Comparison of ENCODE assay signal across 10 cellular contexts in genomic region chr12:6367969-6368892, GRCh38. TPM values are rescaled to one million over a fixed set of nuclear protein-coding genes. Genes with fewer than 3 reads are reported as not detected.
DNase-seq lines count a peak whose midpoint lies in the region; ATAC-seq, FAIRE-seq and TF ChIP-seq lines count a peak whose summit lies in the region.
"Had no signal": no experiment of that assay in that cellular context is flagged by ENCODE, and none has a peak within 500 bp of the region (broad histone marks: within the 10 kb centered on the region; RNA-seq: fewer than 3 reads in every experiment).

No MANE protein-coding gene starts in this region.

- H3K9me3 Mint-ChIP-seq in stimulated activated naive B cell treated with anti-CD40 and anti-IgM and Interleukin-4, amounts not matched to agents 10 μg/mL and 1 μg/mL and 100 μg/mL, for 72 hours: no peaks in the 10 kb centered on the region

- no peak overlapping the region for H3K4me3 Mint-ChIP-seq in stimulated activated naive B cell treated with anti-CD40 and anti-IgM and Interleukin-4, amounts not matched to agents 10 μg/mL and 1 μg/mL and 100 μg/mL, for 72 hours

- no peak overlapping the region for H2BK20ac ChIP-seq in H1 (ENCODE audit: low read length)

- H4K20me1 ChIP-seq in OCI-LY3 (ENCODE audit: insufficient read depth, low read length) (no peaks in the 10 kb centered on the region), H1 (replicated peaks in 1 of 2; ENCODE audit: control insufficient read depth in 1 of 2, insufficient read depth in 2 of 2, low read length in 2 of 2) (peaks cover 0 to 6% of the 10 kb centered on the region in 2 experiments)

- CTCF ChIA-PET in H1 (lab: Charles Lee; ENCODE audit: partially characterized antibody): interaction anchor here (0.9 to 4.3 kb wide), 9 partner anchors 13 to 79 kb away, joined by 3 to 14 read pairs (median 4); no protein-coding TSS in a partner anchor

- POLR2A ChIA-PET in H1 (lab: Charles Lee; ENCODE audit: partially characterized antibody): interaction anchor here (0.6 to 17.2 kb wide), 7 partner anchors 12 to 327 kb away, joined by 3 to 259 read pairs (median 6); partner anchors contain the start of genes LTBR and TNFRSF1A

- H3K4me1 Mint-ChIP-seq in stimulated activated naive B cell treated with anti-CD40 and anti-IgM and Interleukin-4, amounts not matched to agents 10 μg/mL and 1 μg/mL and 100 μg/mL, for 72 hours: peaks cover 7 to 21% of the 10 kb centered on the region in 2 donors

- H4K91ac ChIP-seq in H1 (replicated peaks; ENCODE audit: insufficient read length, low read length): no peak overlapping the region

- H3K27me3 ChIP-seq in OCI-LY3 (ENCODE audit: low read depth, low read length) (0 out of 2 replicates have a peak, but pooled peaks cover 4% of the 10 kb centered on the region), H1 (replicated peaks in 1 of 4; ENCODE audit: control insufficient read depth in 3 of 4, extremely low read depth in 1 of 4, insufficient read depth in 3 of 4, low read length in 3 of 4) (no peaks in the 10 kb centered on the region)

- H3K79me1 ChIP-seq in H1 (ENCODE audit: low read depth, low read length): peaks cover 15% of the 10 kb centered on the region; the same call in 1 of the 2 replicates

- no peak for TF ChIP-seq POLR2A in H1 (IDR thresholded peaks at IDR 0.05; ENCODE audit: control extremely low read depth in 1 of 2, low read depth in 2 of 2, low read length in 2 of 2)

- no peak overlapping the region for H3K4me3 ChIP-seq in OCI-LY3 (ENCODE audit: low read length)
- no peak overlapping the region for H3K4me3 ChIP-seq in H1 (ENCODE audit: extremely low read depth in 1 of 4, insufficient read depth in 2 of 4, low read depth in 3 of 4, low read length in 4 of 4)

- no peaks in the 10 kb centered on the region for H3K36me3 Mint-ChIP-seq in stimulated activated naive B cell treated with anti-CD40 and anti-IgM and Interleukin-4, amounts not matched to agents 10 μg/mL and 1 μg/mL and 100 μg/mL, for 72 hours

- H3K4me2 ChIP-seq in OCI-LY3 (ENCODE audit: low read length) (peak overlapping the region; percentile 30), H1 (ENCODE audit: insufficient read depth in 1 of 2, low read depth in 2 of 2, low read length in 2 of 2) (no peak overlapping the region; a peak in 1 of 4 replicates)

- H2BK12ac ChIP-seq in H1 (ENCODE audit: low read depth, low read length): peak overlapping the region; percentile 72; the same call in 1 of the 2 replicates

- no peak overlapping the region for H4K5ac ChIP-seq in H1 (ENCODE audit: insufficient read length, low read depth, low read length)

- no peak for TF ChIP-seq EP300 in H1 (IDR thresholded peaks at IDR 0.05; ENCODE audit: borderline replicate concordance in 1 of 2, low read depth in 2 of 2, low read length in 2 of 2)

- H3K56ac ChIP-seq in H1 (replicated peaks; ENCODE audit: insufficient read length, low read depth, low read length): no peak overlapping the region

- no peaks in the 10 kb centered on the region for H3K36me3 ChIP-seq in OCI-LY3 (replicated peaks; ENCODE audit: low read depth, low read length)
- H3K36me3 ChIP-seq in H1 (ENCODE audit: control insufficient read depth in 2 of 4, insufficient read depth in 4 of 4, low read length in 3 of 4): peaks cover 0 to 5% (median 2%) of the 10 kb centered on the region in 4 experiments; a peak in 3 of 8 replicates

- H3K27ac Mint-ChIP-seq in stimulated activated naive B cell treated with anti-CD40 and anti-IgM and Interleukin-4, amounts not matched to agents 10 μg/mL and 1 μg/mL and 100 μg/mL, for 72 hours: peak overlapping the region; percentile 31

- H3K79me2 ChIP-seq in OCI-LY3 (ENCODE audit: low read length) (no peaks in the 10 kb centered on the region), H1 (ENCODE audit: control insufficient read depth in 1 of 2, insufficient read depth in 2 of 2, low read length in 2 of 2) (peaks cover 19 to 80% of the 10 kb centered on the region in 2 experiments)

- no peak overlapping the region for H3K27ac ChIP-seq in OCI-LY3 (ENCODE audit: low read length)
- H3K27ac ChIP-seq in H1 (ENCODE audit: low read depth, low read length): no peak overlapping the region

- H2BK120ac ChIP-seq in H1 (replicated peaks; ENCODE audit: low read depth, low read length): no peak overlapping the region

- H3K18ac ChIP-seq in H1 (ENCODE audit: extremely low read depth, low read length): no peak overlapping the region

- peak; percentile 43 for DNase-seq in GM19239 (ENCODE audit: insufficient read length, low spot score)
- no peak for DNase-seq in H1 (ENCODE audit: low read depth in 1 of 2, low spot score in 2 of 2)
- no peak for DNase-seq in stimulated activated naive B cell treated with anti-CD40 and anti-IgM and Interleukin-4, amounts not matched to agents 10 μg/mL and 1 μg/mL and 100 μg/mL, for 72 hours
- DNase-seq in AG20443 (ENCODE audit: low spot score): no peak
- no peak for DNase-seq in mucosa of gallbladder (ENCODE audit: low spot score)
- DNase-seq: NCI-H226 had no signal

- H2AK5ac ChIP-seq in H1 (ENCODE audit: low read depth, low read length): peak overlapping the region; percentile 17

- H3K23ac ChIP-seq in H1 (ENCODE audit: insufficient read length): no peak overlapping the region

- H3K23me2 ChIP-seq in H1 (ENCODE audit: low read depth, low read length): peaks cover 7% of the 10 kb centered on the region; the same call in 1 of the 2 replicates

- H3K27me3 Mint-ChIP-seq in stimulated activated naive B cell treated with anti-CD40 and anti-IgM and Interleukin-4, amounts not matched to agents 10 μg/mL and 1 μg/mL and 100 μg/mL, for 72 hours: peaks cover 31 to 33% of the 10 kb centered on the region in 2 donors

- H4K8ac ChIP-seq in H1 (ENCODE audit: extremely low read depth, insufficient read depth, low read length): no peak overlapping the region

- no peak overlapping the region for H3K4ac ChIP-seq in H1 (replicated peaks; ENCODE audit: insufficient read length, low read depth, low read length)

- TF ChIP-seq RAD21 in H1 (IDR thresholded peaks at IDR 0.05 in 1 of 2, conservative IDR thresholded peaks at IDR 0.05 in 1 of 2; ENCODE audit: low read depth in 2 of 2, low read length in 2 of 2): no peak

- H2AFZ ChIP-seq in OCI-LY3 (ENCODE audit: low read depth, low read length) (0 out of 2 replicates have a peak overlapping the region, but pooled peaks have one; percentile 4), H1 (ENCODE audit: low read length) (no peak overlapping the region)

- H3K9me3 ChIP-seq in OCI-LY3 (ENCODE audit: insufficient read depth, low read length) (no peaks in the 10 kb centered on the region), H1 (ENCODE audit: insufficient read depth in 2 of 2, low read depth in 1 of 2, low read length in 1 of 2) (no peaks in the 10 kb centered on the region)

- peak overlapping the region; percentile 66 for H2BK5ac ChIP-seq in H1 (ENCODE audit: low read depth, low read length)

- peaks cover 13% of the 10 kb centered on the region for H3K4me1 ChIP-seq in OCI-LY3 (ENCODE audit: low read length)
- peaks cover 11 to 29% (median 19%) of the 10 kb centered on the region in 4 experiments for H3K4me1 ChIP-seq in H1 (replicated peaks in 1 of 4; ENCODE audit: control insufficient read depth in 3 of 4, insufficient read depth in 4 of 4, low read length in 3 of 4)

- TF ChIP-seq CTCF in OCI-LY3 (IDR thresholded peaks at IDR 0.05; ENCODE audit: low read depth, low read length) (no peak), H1 (IDR thresholded peaks at IDR 0.05; ENCODE audit: control extremely low read depth in 1 of 3, insufficient read depth in 1 of 3, low read depth in 1 of 3, low read length in 3 of 3) (no peak)

- no peak overlapping the region for H2BK15ac ChIP-seq in H1 (ENCODE audit: low read length)

- FAIRE-seq in GM19239 (lab: Jason Lieb, UNC): peak; percentile 40
- no peak for FAIRE-seq in H1 (lab: Jason Lieb, UNC)
- FAIRE-seq: endometrium had no signal

- no peak overlapping the region for H3K14ac ChIP-seq in H1 (ENCODE audit: insufficient read length)

- no peak overlapping the region for H3K9ac ChIP-seq in OCI-LY3 (ENCODE audit: low read length)
- H3K9ac ChIP-seq in H1 (replicated peaks in 1 of 4; ENCODE audit: extremely low read depth in 1 of 4, low read depth in 3 of 4, low read length in 3 of 4): no peak overlapping the region; a peak in 1 of 7 replicates

- ATAC-seq in stimulated activated naive B cell treated with anti-CD40 and anti-IgM and Interleukin-4, amounts not matched to agents 10 μg/mL and 1 μg/mL and 100 μg/mL, for 72 hours (replicated peaks): peak; percentile 46 to 64
- ATAC-seq in GM19395 (IDR thresholded peaks at IDR 0.05; ENCODE audit: unreplicated experiment): no peak
- no peak for ATAC-seq in GM21381 (IDR thresholded peaks at IDR 0.05; ENCODE audit: unreplicated experiment)

- 76% methylated on average over 15 of the region's 15 CpGs; no CpG with 5 or more reads in 1 of the 2 experiments for WGBS in H1 (ENCODE audit: extremely low coverage in 1 of 2, insufficient coverage in 1 of 2, insufficient read length in 1 of 2, insufficient replicate concordance in 2 of 2, low coverage in 1 of 2, low lambda C conversion rate in 2 of 2, missing lambda C conversion rate in 1 of 2), 2 experiments

RNA-seq across cellular contexts. Expression of gene SCNN1A, which starts 7.1 kb away (rescaled TPM):
- 85.5 and 89.0 TPM in 2 replicates for total RNA-seq in H1 (2021; fragmentation: NEBNext Ultra II Directional; extraction: Animal tissue kit (Norgen Biotek cat#: 25700))
- polyA plus RNA-seq in H1 (2011; rRNA removed): 156 and 192 TPM in 2 replicates
- polyA plus RNA-seq in H1 (2011; cell fraction: cytosol; rRNA removed): 97.5 TPM
- 220 TPM for polyA plus RNA-seq in H1 (2011; cell fraction: nucleus; rRNA removed)
- 83.5 to 112 TPM (median 108 TPM) in 4 replicates for polyA plus RNA-seq in H1 (2012, experiment 1 of 2)
- polyA plus RNA-seq in H1 (2012, experiment 2 of 2): 95.0 TPM
- polyA plus RNA-seq in H1 (2013, experiment 1 of 2): 112 TPM
- 115 TPM for polyA plus RNA-seq in H1 (2013, experiment 2 of 2)
- 117 and 161 TPM in 2 replicates for polyA minus RNA-seq in H1 (2011; rRNA and poly(A)+ RNA removed)
- polyA minus RNA-seq in H1 (2011; cell fraction: cytosol; rRNA and poly(A)+ RNA removed): 49.3 TPM
- polyA minus RNA-seq in H1 (2011; cell fraction: nucleus; rRNA and poly(A)+ RNA removed): 76.1 TPM
- total RNA-seq in mucosa of gallbladder: 52.7 TPM

RNA-seq across cellular contexts. Expression of gene LTBR, which starts 15.7 kb away (rescaled TPM):
- total RNA-seq in H1 (2021; fragmentation: NEBNext Ultra II Directional; extraction: Animal tissue kit (Norgen Biotek cat#: 25700)): 6.3 and 6.7 TPM in 2 replicates
- 5.1 and 9.2 TPM in 2 replicates for polyA plus RNA-seq in H1 (2011; rRNA removed)
- 4.2 TPM for polyA plus RNA-seq in H1 (2011; cell fraction: cytosol; rRNA removed)
- polyA plus RNA-seq in H1 (2011; cell fraction: nucleus; rRNA removed): 7.9 TPM
- polyA plus RNA-seq in H1 (2012, experiment 1 of 2): 27.4 to 39.4 TPM (median 31.7 TPM) in 4 replicates
- polyA plus RNA-seq in H1 (2012, experiment 2 of 2): 11.0 TPM
- 11.7 TPM for polyA plus RNA-seq in H1 (2013, experiment 1 of 2)
- polyA plus RNA-seq in H1 (2013, experiment 2 of 2): 13.4 TPM
- polyA minus RNA-seq in H1 (2011; rRNA and poly(A)+ RNA removed): 2.2 and 3.2 TPM in 2 replicates
- 3.6 TPM for polyA minus RNA-seq in H1 (2011; cell fraction: cytosol; rRNA and poly(A)+ RNA removed)
- polyA minus RNA-seq in H1 (2011; cell fraction: nucleus; rRNA and poly(A)+ RNA removed): 7.4 TPM
- 180 TPM for total RNA-seq in mucosa of gallbladder

RNA-seq across cellular contexts. Expression of gene TNFRSF1A, which starts 26.4 kb away (rescaled TPM):
- total RNA-seq in H1 (2021; fragmentation: NEBNext Ultra II Directional; extraction: Animal tissue kit (Norgen Biotek cat#: 25700)): 42.1 and 45.8 TPM in 2 replicates
- polyA plus RNA-seq in H1 (2011; rRNA removed): 28.7 and 48.7 TPM in 2 replicates
- polyA plus RNA-seq in H1 (2011; cell fraction: cytosol; rRNA removed): 29.1 TPM
- polyA plus RNA-seq in H1 (2011; cell fraction: nucleus; rRNA removed): 46.5 TPM
- polyA plus RNA-seq in H1 (2012, experiment 1 of 2): 40.7 to 46.5 TPM (median 44.7 TPM) in 4 replicates
- polyA plus RNA-seq in H1 (2012, experiment 2 of 2): 56.1 TPM
- 75.2 TPM for polyA plus RNA-seq in H1 (2013, experiment 1 of 2)
- polyA plus RNA-seq in H1 (2013, experiment 2 of 2): 89.3 TPM
- 33.4 and 50.9 TPM in 2 replicates for polyA minus RNA-seq in H1 (2011; rRNA and poly(A)+ RNA removed)
- polyA minus RNA-seq in H1 (2011; cell fraction: cytosol; rRNA and poly(A)+ RNA removed): 28.5 TPM
- polyA minus RNA-seq in H1 (2011; cell fraction: nucleus; rRNA and poly(A)+ RNA removed): 29.2 TPM
- 155 TPM for total RNA-seq in mucosa of gallbladder

RNA-seq across cellular contexts. Expression of gene PLEKHG6, which starts 57.7 kb away (rescaled TPM):
- total RNA-seq in H1 (2021; fragmentation: NEBNext Ultra II Directional; extraction: Animal tissue kit (Norgen Biotek cat#: 25700)): 25.5 and 32.5 TPM in 2 replicates
- 23.1 and 38.1 TPM in 2 replicates for polyA plus RNA-seq in H1 (2011; rRNA removed)
- polyA plus RNA-seq in H1 (2011; cell fraction: cytosol; rRNA removed): 30.4 TPM
- polyA plus RNA-seq in H1 (2011; cell fraction: nucleus; rRNA removed): 49.3 TPM
- 22.6 to 29.6 TPM (median 26.3 TPM) in 4 replicates for polyA plus RNA-seq in H1 (2012, experiment 1 of 2)
- polyA plus RNA-seq in H1 (2012, experiment 2 of 2): 28.8 TPM
- 18.8 TPM for polyA plus RNA-seq in H1 (2013, experiment 1 of 2)
- 18.5 TPM for polyA plus RNA-seq in H1 (2013, experiment 2 of 2)
- polyA minus RNA-seq in H1 (2011; rRNA and poly(A)+ RNA removed): 22.1 and 28.7 TPM in 2 replicates
- 17.8 TPM for polyA minus RNA-seq in H1 (2011; cell fraction: cytosol; rRNA and poly(A)+ RNA removed)
- polyA minus RNA-seq in H1 (2011; cell fraction: nucleus; rRNA and poly(A)+ RNA removed): 17.7 TPM
- 64.9 TPM for total RNA-seq in mucosa of gallbladder

Comparison
In these comparisons a context has a peak if more than half of its experiments do, and no peak if none do; other contexts are left out.
1. ATAC-seq: peak in stimulated activated naive B cell treated with anti-CD40 and anti-IgM and Interleukin-4, amounts not matched to agents 10 μg/mL and 1 μg/mL and 100 μg/mL, for 72 hours (2 of 2); none in GM19395 (single experiment) and GM21381 (single experiment).
2. RNA of gene LTBR, which starts 15.7 kb away (total RNA-seq): 180 TPM in mucosa of gallbladder (single experiment); 6.3 to 6.7 TPM in H1; every median in the first group is over 10 times any median in the second.